Comparison of ENCODE assay signal across 1 cellular context in genomic region chr19:35002037-35002535, GRCh38.
TF ChIP-seq lines count a peak whose summit lies in the region.

No MANE protein-coding gene starts in this region.

TF ChIP-seq in WTC11, 78 proteins besides CTCF, POLR2A, EP300 and RAD21 (continued from another document):
- TF ChIP-seq ARID4B (CRISPR knock-in tag; IDR thresholded peaks at IDR 0.05; ENCODE audit: borderline replicate concordance) (no peak), FOXP1 (CRISPR knock-in tag; IDR thresholded peaks at IDR 0.05; ENCODE audit: borderline replicate concordance) (no peak)
